Comparison of ENCODE assay signal across 19 cellular contexts in the genomic region with DNA sequence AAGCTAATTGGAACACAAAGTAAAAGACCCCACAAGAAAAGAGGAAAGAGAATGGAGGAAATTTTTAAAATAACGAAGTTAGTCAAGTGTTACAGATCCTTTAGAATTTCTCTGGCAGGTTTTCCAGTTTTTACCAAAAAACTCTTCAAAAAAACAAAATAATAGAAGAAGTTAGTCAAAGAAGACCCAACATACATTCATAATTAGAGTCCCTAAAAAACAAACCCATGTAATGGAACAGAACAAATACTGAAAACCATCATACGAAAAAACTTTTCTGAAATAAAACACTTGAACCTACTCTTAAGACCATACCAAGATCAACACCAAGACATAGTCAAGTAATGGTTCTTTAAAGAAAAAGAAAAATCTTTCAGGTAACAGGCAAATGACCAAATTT. TPM values are rescaled to one million over a fixed set of nuclear protein-coding genes. Genes with fewer than 3 reads are reported as not detected.
A peak's percentile ranks its signal among the peaks of the same experiment; 100 is the strongest.
DNase-seq lines count a peak whose midpoint lies in the region; ATAC-seq lines count a peak whose summit lies in the region.
"Had no signal": no experiment of that assay in that cellular context is flagged by ENCODE, and none has a peak within 500 bp of the region (broad histone marks: within the 10 kb centered on the region; RNA-seq: fewer than 3 reads in every experiment).

No MANE protein-coding gene starts in this region.

- no peaks in the 10 kb centered on the region for H3K27me3 ChIP-seq in CD8-positive, alpha-beta memory T cell (ENCODE audit: insufficient read depth, low read length, poor library complexity, severe bottlenecking)
- H3K27me3 ChIP-seq: Peyer's patch, SJSA1 had no signal

- H3K9me3 Mint-ChIP-seq in activated T-cell treated with anti-CD3 and anti-CD28 coated beads, Interleukin-2, amount 50 U/mL, for 72 hours = peaks cover 3% of the 10 kb centered on the region in 2 donors
- H3K9me3 Mint-ChIP-seq in activated T-cell treated with anti-CD3 and anti-CD28 coated beads, Interleukin-2, amount 50 U/mL, for 4 hours = peaks cover 13% of the 10 kb centered on the region
- H3K9me3 Mint-ChIP-seq in CD8-positive, alpha-beta memory T cell = peaks cover 0 to 8% (median 2%) of the 10 kb centered on the region in 5 donors
- peaks cover 5% of the 10 kb centered on the region for H3K9me3 Mint-ChIP-seq in activated T-helper 17 cell treated with anti-CD3 and anti-CD28 coated beads, Interleukin-2, amount 50 U/mL, for 72 hours
- peaks cover 0 to under 1% of the 10 kb centered on the region in 2 donors for H3K9me3 Mint-ChIP-seq in effector memory CD8-positive, alpha-beta T cell
- H3K9me3 Mint-ChIP-seq in stimulated activated naive B cell treated with anti-CD40 and anti-IgM and Interleukin-4, amounts not matched to agents 10 μg/mL and 1 μg/mL and 100 μg/mL, for 72 hours = peaks cover 6 to 8% of the 10 kb centered on the region in 2 donors

- CTCF ChIA-PET in CD8-positive, alpha-beta memory T cell (lab: Charles Lee) = interaction anchor here (1.9 to 2.3 kb wide), 2 partner anchors 31 to 65 kb away, joined by 5 to 9 read pairs; a partner anchor contains a TSS

- H3K36me3 Mint-ChIP-seq in activated T-cell treated with anti-CD3 and anti-CD28 coated beads, Interleukin-2, amount 50 U/mL, for 72 hours (ENCODE audit: insufficient read depth in 2 of 2) = peaks cover 10 to 32% of the 10 kb centered on the region in 2 donors
- H3K36me3 Mint-ChIP-seq in activated T-cell treated with anti-CD3 and anti-CD28 coated beads, Interleukin-2, amount 50 U/mL, for 4 hours (ENCODE audit: insufficient read depth) = peaks cover 34% of the 10 kb centered on the region
- H3K36me3 Mint-ChIP-seq in CD8-positive, alpha-beta memory T cell = peaks cover 7 to 13% (median 10%) of the 10 kb centered on the region in 3 donors
- H3K36me3 Mint-ChIP-seq in activated T-helper 17 cell treated with anti-CD3 and anti-CD28 coated beads, Interleukin-2, amount 50 U/mL, for 72 hours (ENCODE audit: low read depth) = peaks cover 50% of the 10 kb centered on the region
- peaks cover 30% of the 10 kb centered on the region for H3K36me3 Mint-ChIP-seq in effector memory CD8-positive, alpha-beta T cell (ENCODE audit: insufficient read depth)
- peaks cover 28 to 60% of the 10 kb centered on the region in 2 donors for H3K36me3 Mint-ChIP-seq in stimulated activated naive B cell treated with anti-CD40 and anti-IgM and Interleukin-4, amounts not matched to agents 10 μg/mL and 1 μg/mL and 100 μg/mL, for 72 hours

- H3K4me1 Mint-ChIP-seq in activated T-cell treated with anti-CD3 and anti-CD28 coated beads, Interleukin-2, amount 50 U/mL, for 72 hours (ENCODE audit: low read depth) = peaks cover 69% of the 10 kb centered on the region
- H3K4me1 Mint-ChIP-seq in activated T-cell treated with anti-CD3 and anti-CD28 coated beads, Interleukin-2, amount 50 U/mL, for 4 hours (ENCODE audit: low read depth) = peaks cover 67% of the 10 kb centered on the region
- peaks cover 64 to 87% (median 86%) of the 10 kb centered on the region in 3 donors for H3K4me1 Mint-ChIP-seq in CD8-positive, alpha-beta memory T cell
- peaks cover 54% of the 10 kb centered on the region for H3K4me1 Mint-ChIP-seq in activated T-helper 17 cell treated with anti-CD3 and anti-CD28 coated beads, Interleukin-2, amount 50 U/mL, for 72 hours
- peaks cover 37 to 69% of the 10 kb centered on the region in 2 donors for H3K4me1 Mint-ChIP-seq in effector memory CD8-positive, alpha-beta T cell (ENCODE audit: low read depth in 2 of 2)
- peaks cover 21 to 38% of the 10 kb centered on the region in 2 donors for H3K4me1 Mint-ChIP-seq in stimulated activated naive B cell treated with anti-CD40 and anti-IgM and Interleukin-4, amounts not matched to agents 10 μg/mL and 1 μg/mL and 100 μg/mL, for 72 hours

- H3K4me3 Mint-ChIP-seq in activated T-cell treated with anti-CD3 and anti-CD28 coated beads, Interleukin-2, amount 50 U/mL, for 72 hours = peak overlapping the region in 1 of 2 donors; percentile 31
- no peak overlapping the region for H3K4me3 Mint-ChIP-seq in activated T-cell treated with anti-CD3 and anti-CD28 coated beads, Interleukin-2, amount 50 U/mL, for 4 hours
- peak overlapping the region in 3 of 7 donors; percentile 14 to 29 (median 23) for H3K4me3 Mint-ChIP-seq in CD8-positive, alpha-beta memory T cell
- H3K4me3 Mint-ChIP-seq in activated T-helper 17 cell treated with anti-CD3 and anti-CD28 coated beads, Interleukin-2, amount 50 U/mL, for 72 hours = peak overlapping the region; percentile 10
- H3K4me3 Mint-ChIP-seq in effector memory CD8-positive, alpha-beta T cell = peak overlapping the region in 1 of 2 donors; percentile 52
- H3K4me3 Mint-ChIP-seq in stimulated activated naive B cell treated with anti-CD40 and anti-IgM and Interleukin-4, amounts not matched to agents 10 μg/mL and 1 μg/mL and 100 μg/mL, for 72 hours = no peak overlapping the region

- no peaks in the 10 kb centered on the region for H3K9me3 ChIP-seq in CD8-positive, alpha-beta memory T cell (ENCODE audit: low read length)
- H3K9me3 ChIP-seq: Peyer's patch, SJSA1 had no signal

- H3K36me3 ChIP-seq in CD8-positive, alpha-beta memory T cell (ENCODE audit: insufficient read depth, low read length) = no peaks in the 10 kb centered on the region
- H3K36me3 ChIP-seq: Peyer's patch had no signal

- no peak for DNase-seq in activated T-cell treated with anti-CD3 and anti-CD28 coated beads, Interleukin-2, amount 50 U/mL, for 72 hours
- DNase-seq in activated T-cell treated with anti-CD3 and anti-CD28 coated beads, Interleukin-2, amount 50 U/mL, for 4 hours = no peak
- no peak for DNase-seq in CD8-positive, alpha-beta memory T cell
- no peak for DNase-seq in effector memory CD8-positive, alpha-beta T cell
- DNase-seq in stimulated activated naive B cell treated with anti-CD40 and anti-IgM and Interleukin-4, amounts not matched to agents 10 μg/mL and 1 μg/mL and 100 μg/mL, for 72 hours = no peak
- DNase-seq in 8988T = no peak
- DNase-seq in occipital lobe (lab: John Stamatoyannopoulos, UW) = no peak
- DNase-seq: ACHN, C1 segment of cervical spinal cord, Caco-2, GOT3, NCI-H1105, NCI-H2081, NCI-H2171 treated with DMSO at 0.1 percent for 48 hours, NCI-H446 treated with DMSO at 0.1 percent for 48 hours, NCI-H69, Peyer's patch had no signal

- H3K27ac Mint-ChIP-seq in activated T-cell treated with anti-CD3 and anti-CD28 coated beads, Interleukin-2, amount 50 U/mL, for 72 hours = peak overlapping the region; percentile 65
- H3K27ac Mint-ChIP-seq in CD8-positive, alpha-beta memory T cell = peak overlapping the region in 5 of 8 donors; percentile 22 to 80 (median 42)
- no peak overlapping the region for H3K27ac Mint-ChIP-seq in activated T-helper 17 cell treated with anti-CD3 and anti-CD28 coated beads, Interleukin-2, amount 50 U/mL, for 72 hours
- peak overlapping the region; percentile 82 to 90 for H3K27ac Mint-ChIP-seq in effector memory CD8-positive, alpha-beta T cell
- no peak overlapping the region for H3K27ac Mint-ChIP-seq in stimulated activated naive B cell treated with anti-CD40 and anti-IgM and Interleukin-4, amounts not matched to agents 10 μg/mL and 1 μg/mL and 100 μg/mL, for 72 hours

- no peak overlapping the region for H3K4me3 ChIP-seq in CD8-positive, alpha-beta memory T cell (ENCODE audit: low read length)
- H3K4me3 ChIP-seq: Peyer's patch, SJSA1 had no signal

- H3K27me3 Mint-ChIP-seq in activated T-cell treated with anti-CD3 and anti-CD28 coated beads, Interleukin-2, amount 50 U/mL, for 72 hours (ENCODE audit: low read depth) = no peaks in the 10 kb centered on the region
- no peaks in the 10 kb centered on the region for H3K27me3 Mint-ChIP-seq in activated T-cell treated with anti-CD3 and anti-CD28 coated beads, Interleukin-2, amount 50 U/mL, for 4 hours (ENCODE audit: low read depth)
- H3K27me3 Mint-ChIP-seq in CD8-positive, alpha-beta memory T cell = no peaks in the 10 kb centered on the region
- no peaks in the 10 kb centered on the region for H3K27me3 Mint-ChIP-seq in activated T-helper 17 cell treated with anti-CD3 and anti-CD28 coated beads, Interleukin-2, amount 50 U/mL, for 72 hours
- H3K27me3 Mint-ChIP-seq in effector memory CD8-positive, alpha-beta T cell = no peaks in the 10 kb centered on the region
- H3K27me3 Mint-ChIP-seq in stimulated activated naive B cell treated with anti-CD40 and anti-IgM and Interleukin-4, amounts not matched to agents 10 μg/mL and 1 μg/mL and 100 μg/mL, for 72 hours = no peaks in the 10 kb centered on the region

- H3K4me1 ChIP-seq in CD8-positive, alpha-beta memory T cell (ENCODE audit: insufficient read depth, low read length) = peaks cover 44% of the 10 kb centered on the region
- H3K4me1 ChIP-seq: Peyer's patch, SJSA1 had no signal

- H3K27ac ChIP-seq in CD8-positive, alpha-beta memory T cell (ENCODE audit: low read depth, low read length) = no peak overlapping the region
- H3K27ac ChIP-seq: Peyer's patch, SJSA1 had no signal

- POLR2A ChIA-PET in CD8-positive, alpha-beta memory T cell (lab: Charles Lee) = interaction anchor here (1.0 to 1.8 kb wide), 2 partner anchors 31 to 33 kb away, joined by 4 to 11 read pairs; a partner anchor contains a TSS

- ATAC-seq in activated T-cell treated with anti-CD3 and anti-CD28 coated beads, Interleukin-2, amount 50 U/mL, for 72 hours (replicated peaks in 1 of 2) = no peak
- no peak for ATAC-seq in activated T-cell treated with anti-CD3 and anti-CD28 coated beads, Interleukin-2, amount 50 U/mL, for 4 hours
- no peak for ATAC-seq in activated T-helper 17 cell treated with anti-CD3 and anti-CD28 coated beads, Interleukin-2, amount 50 U/mL, for 72 hours (replicated peaks)
- ATAC-seq in effector memory CD8-positive, alpha-beta T cell (replicated peaks) = no peak
- no peak for ATAC-seq in stimulated activated naive B cell treated with anti-CD40 and anti-IgM and Interleukin-4, amounts not matched to agents 10 μg/mL and 1 μg/mL and 100 μg/mL, for 72 hours (replicated peaks)

RNA-seq across cellular contexts. Expression of a gene that starts 31.6 kb away (rescaled TPM):
- total RNA-seq in activated T-cell treated with anti-CD3 and anti-CD28 coated beads, Interleukin-2, amount 50 U/mL, for 72 hours = 10 to 100 TPM; 74.9 to 78.0 TPM
- 10 to 100 TPM; 49.2 to 61.3 (median 51.9) TPM for total RNA-seq in activated T-cell treated with anti-CD3 and anti-CD28 coated beads, Interleukin-2, amount 50 U/mL, for 4 hours
- 10 to 100 TPM; 45.4 to 47.0 TPM for total RNA-seq in CD8-positive, alpha-beta memory T cell
- polyA plus RNA-seq in CD8-positive, alpha-beta memory T cell = 6.2 TPM
- total RNA-seq in activated T-helper 17 cell treated with anti-CD3 and anti-CD28 coated beads, Interleukin-2, amount 50 U/mL, for 72 hours = 10 to 100 TPM; 57.3 to 68.2 TPM
- total RNA-seq in occipital lobe = 90.5 TPM

Comparison
In these comparisons a context has a peak if more than half of its experiments do, and no peak if none do; other contexts are left out.
1. H3K27ac Mint-ChIP-seq: peak in activated T-cell treated with anti-CD3 and anti-CD28 coated beads, Interleukin-2, amount 50 U/mL, for 72 hours (single experiment), CD8-positive, alpha-beta memory T cell (5 of 8) and effector memory CD8-positive, alpha-beta T cell (2 of 2); none in activated T-helper 17 cell treated with anti-CD3 and anti-CD28 coated beads, Interleukin-2, amount 50 U/mL, for 72 hours (single experiment) and stimulated activated naive B cell treated with anti-CD40 and anti-IgM and Interleukin-4, amounts not matched to agents 10 μg/mL and 1 μg/mL and 100 μg/mL, for 72 hours (single experiment).